ENCODE assay signal across 25 cellular contexts in genomic region chr12:110861729-110862128, GRCh38. TPM values are rescaled to one million over a fixed set of nuclear protein-coding genes. Genes with fewer than 3 reads are reported as not detected.
DNase-seq lines count a peak whose midpoint lies in the region; ATAC-seq, FAIRE-seq and TF ChIP-seq lines count a peak whose summit lies in the region.
"Had no signal": no experiment of that assay in that cellular context is flagged by ENCODE, and none has a peak within 500 bp of the region (broad histone marks: within the 10 kb centered on the region; RNA-seq: fewer than 3 reads in every experiment).

No MANE protein-coding gene starts in this region.

- no peak for FAIRE-seq in A549 (lab: Jason Lieb, UNC)
- FAIRE-seq: pancreas had no signal

- H3K4me1 ChIP-seq in A549 (no peaks in the 10 kb centered on the region), H9 (ENCODE audit: insufficient read depth, low read length) (peaks cover 7% of the 10 kb centered on the region; the same call in 1 of the 2 replicates)
- H3K4me1 ChIP-seq: breast epithelium, pancreas had no signal

- H3K27ac ChIP-seq in A549, result no peak overlapping the region
- H3K27ac ChIP-seq in H9 (ENCODE audit: insufficient read length, low read depth, low read length), result no peak overlapping the region
- H3K27ac ChIP-seq in SU-DHL-6 (ENCODE audit: low read depth, low read length), result no peak overlapping the region
- H3K27ac ChIP-seq: breast epithelium, coronary artery, pancreas, RWPE1 had no signal

- no peak overlapping the region for H3K4me3 Mint-ChIP-seq in H9
- no peak overlapping the region for H3K4me3 Mint-ChIP-seq in activated CD4-positive, alpha-beta T cell treated with anti-CD3 and anti-CD28 coated beads, Interleukin-2, amount 10 ng/mL, durations not matched to agents 7 days and 5 days
- H3K4me3 Mint-ChIP-seq in natural killer cell treated with Interleukin-12 subunit alpha and Interleukin-12 subunit beta and Interleukin-15 and Interleukin-18, amount 100 ng/mL, for 72 hours, result no peak overlapping the region
- H3K4me3 Mint-ChIP-seq: activated CD8-positive, alpha-beta T cell treated with anti-CD3 and anti-CD28 coated beads, Interleukin-2, amount 10 ng/mL, durations not matched to agents 7 days and 5 days; CD14-positive monocyte; HFFc6; memory B cell; type B pancreatic cell had no signal

- H3K79me1 ChIP-seq in H9 (ENCODE audit: insufficient read depth, low read depth, low read length, poor library complexity, severe bottlenecking), result no peaks in the 10 kb centered on the region

- H3K56ac ChIP-seq in H9 (ENCODE audit: insufficient read length, low read depth, low read length), result no peak overlapping the region

- TF ChIP-seq CTCF in A549 (IDR thresholded peaks at IDR 0.05) (peak; percentile 35), H9 (conservative IDR thresholded peaks at IDR 0.05) (peak; percentile 48; the same call in 2 of the 3 replicates), SU-DHL-6 (IDR thresholded peaks at IDR 0.05; ENCODE audit: insufficient read depth, low read length, poor library complexity, severe bottlenecking) (peak; percentile 46)

- no peak overlapping the region for H4K8ac ChIP-seq in H9 (replicated peaks; ENCODE audit: insufficient read length, low read depth, low read length)

- H2BK5ac ChIP-seq in H9 (ENCODE audit: insufficient read length, low read length), result no peak overlapping the region

- CTCF ChIA-PET in A549 (lab: Yijun Ruan, JAX), result interaction anchor here (0.6 to 2.4 kb wide), 6 partner anchors 15 to 920 kb away, joined by 3 to 11 read pairs (median 3); partner anchors contain the start of gene CCDC63
- CTCF ChIA-PET in activated CD4-positive, alpha-beta T cell treated with anti-CD3 and anti-CD28 coated beads, Interleukin-2, amount 10 ng/mL, durations not matched to agents 7 days and 5 days (lab: Charles Lee), result interaction anchor here (0.7 kb wide), 1 partner anchor 1524 kb away, joined by 3 read pairs; no protein-coding TSS in a partner anchor

- H3K23me2 ChIP-seq in H9 (ENCODE audit: insufficient read length, low read depth, low read length, poor library complexity, severe bottlenecking), result no peaks in the 10 kb centered on the region

- 37% methylated on average over 7 of the region's 7 CpGs for WGBS in A549 (ENCODE audit: missing lambda C conversion rate)
- no CpG with 5 or more reads among the region's 7 CpGs for WGBS in H9 (ENCODE audit: extremely low coverage, insufficient read length, low lambda C conversion rate)

- no peak overlapping the region for H2BK12ac ChIP-seq in H9 (ENCODE audit: insufficient read length, low read depth, low read length)

- H3K27me3 Mint-ChIP-seq in H9 (ENCODE audit: low read depth), result peaks cover 3% of the 10 kb centered on the region
- no peaks in the 10 kb centered on the region for H3K27me3 Mint-ChIP-seq in activated CD4-positive, alpha-beta T cell treated with anti-CD3 and anti-CD28 coated beads, Interleukin-2, amount 10 ng/mL, durations not matched to agents 7 days and 5 days
- H3K27me3 Mint-ChIP-seq in natural killer cell treated with Interleukin-12 subunit alpha and Interleukin-12 subunit beta and Interleukin-15 and Interleukin-18, amount 100 ng/mL, for 72 hours, result no peaks in the 10 kb centered on the region
- H3K27me3 Mint-ChIP-seq: memory B cell, type B pancreatic cell had no signal

- H2BK20ac ChIP-seq in H9 (ENCODE audit: low read depth, low read length, poor library complexity, severe bottlenecking), result no peak overlapping the region

- no peak overlapping the region for H2BK15ac ChIP-seq in H9 (ENCODE audit: low read depth, low read length)

- peak overlapping the region in 2 of 3 experiments; percentile 66 to 99; a peak in 5 of 7 replicates for H3K27ac Mint-ChIP-seq in H9
- no peak overlapping the region for H3K27ac Mint-ChIP-seq in activated CD4-positive, alpha-beta T cell treated with anti-CD3 and anti-CD28 coated beads, Interleukin-2, amount 10 ng/mL, durations not matched to agents 7 days and 5 days
- H3K27ac Mint-ChIP-seq in natural killer cell treated with Interleukin-12 subunit alpha and Interleukin-12 subunit beta and Interleukin-15 and Interleukin-18, amount 100 ng/mL, for 72 hours, result no peak overlapping the region
- H3K27ac Mint-ChIP-seq: activated CD8-positive, alpha-beta T cell treated with anti-CD3 and anti-CD28 coated beads, Interleukin-2, amount 10 ng/mL, durations not matched to agents 7 days and 5 days; HFFc6; memory B cell; type B pancreatic cell had no signal

- no peak for TF ChIP-seq EP300 in A549 (IDR thresholded peaks at IDR 0.05)

- no peaks in the 10 kb centered on the region; a peak in 1 of 5 replicates for H3K9me3 Mint-ChIP-seq in H9
- no peaks in the 10 kb centered on the region for H3K9me3 Mint-ChIP-seq in activated CD4-positive, alpha-beta T cell treated with anti-CD3 and anti-CD28 coated beads, Interleukin-2, amount 10 ng/mL, durations not matched to agents 7 days and 5 days
- no peaks in the 10 kb centered on the region for H3K9me3 Mint-ChIP-seq in natural killer cell treated with Interleukin-12 subunit alpha and Interleukin-12 subunit beta and Interleukin-15 and Interleukin-18, amount 100 ng/mL, for 72 hours
- H3K9me3 Mint-ChIP-seq: HFFc6, memory B cell, type B pancreatic cell had no signal

- H4K5ac ChIP-seq in H9 (ENCODE audit: insufficient read length, low read depth, low read length), result no peak overlapping the region

- POLR2A ChIA-PET in A549 (lab: Yijun Ruan, JAX), result no interaction called here
- POLR2A ChIA-PET in activated CD4-positive, alpha-beta T cell treated with anti-CD3 and anti-CD28 coated beads, Interleukin-2, amount 10 ng/mL, durations not matched to agents 7 days and 5 days (lab: Charles Lee), result no interaction called here

- H4K91ac ChIP-seq in H9 (ENCODE audit: insufficient read length, low read depth, low read length), result no peak overlapping the region

- TF ChIP-seq POLR2A in A549 (IDR thresholded peaks at IDR 0.05; ENCODE audit: low read length), result no peak

- H3K4ac ChIP-seq in H9 (ENCODE audit: low read depth, low read length), result no peak overlapping the region

- H3K9me2 ChIP-seq in SU-DHL-6 (replicated peaks; ENCODE audit: insufficient read depth, low read length), result no peaks in the 10 kb centered on the region

- peaks cover 44 to 59% of the 10 kb centered on the region in 2 experiments for H3K4me1 Mint-ChIP-seq in H9
- peaks cover 11% of the 10 kb centered on the region for H3K4me1 Mint-ChIP-seq in activated CD4-positive, alpha-beta T cell treated with anti-CD3 and anti-CD28 coated beads, Interleukin-2, amount 10 ng/mL, durations not matched to agents 7 days and 5 days
- peaks cover 0 to 7% of the 10 kb centered on the region in 2 donors for H3K4me1 Mint-ChIP-seq in natural killer cell treated with Interleukin-12 subunit alpha and Interleukin-12 subunit beta and Interleukin-15 and Interleukin-18, amount 100 ng/mL, for 72 hours (ENCODE audit: low read depth in 2 of 2)

- H3K9me3 ChIP-seq in A549, result no peaks in the 10 kb centered on the region
- H3K9me3 ChIP-seq in H9 (ENCODE audit: control insufficient read depth, low read depth, low read length), result no peaks in the 10 kb centered on the region
- H3K9me3 ChIP-seq in SU-DHL-6 (ENCODE audit: insufficient read depth, low read length), result no peaks in the 10 kb centered on the region
- H3K9me3 ChIP-seq: breast epithelium, pancreas had no signal

- H2BK120ac ChIP-seq in H9 (ENCODE audit: low read depth, low read length, poor library complexity, severe bottlenecking), result no peak overlapping the region

- no peak overlapping the region for H3T11ph ChIP-seq in H9 (ENCODE audit: low read length)

- H3K79me2 ChIP-seq in H9 (ENCODE audit: insufficient read depth, low read length) (no peaks in the 10 kb centered on the region), SU-DHL-6 (ENCODE audit: insufficient read depth, low read length) (no peaks in the 10 kb centered on the region)

- peak in 1 of 2 experiments; percentile 66; a peak in 3 of 6 replicates for ATAC-seq in A549
- no peak for ATAC-seq in natural killer cell treated with Interleukin-12 subunit alpha and Interleukin-12 subunit beta and Interleukin-15 and Interleukin-18, amount 100 ng/mL, for 72 hours
- ATAC-seq: activated CD8-positive, alpha-beta T cell treated with anti-CD3 and anti-CD28 coated beads, Interleukin-2, amount 10 ng/mL, durations not matched to agents 7 days and 5 days; pancreas; sciatic nerve had no signal

- H3K14ac ChIP-seq in H9 (ENCODE audit: insufficient read depth, low read length), result no peak overlapping the region

- H3K23ac ChIP-seq in H9 (ENCODE audit: insufficient read length, low read depth, low read length), result no peak overlapping the region

- no peaks in the 10 kb centered on the region for H3K36me3 ChIP-seq in SU-DHL-6 (ENCODE audit: low read length)
- H3K36me3 ChIP-seq: breast epithelium, pancreas had no signal

- no peak overlapping the region for H2AK5ac ChIP-seq in H9 (ENCODE audit: insufficient read length, low read length)

- DNase-seq in A549 (ENCODE audit: low read depth in 1 of 2, low spot score in 1 of 2) (no peak), H9 (peak; percentile 61), iPS-NIHi11 (ENCODE audit: low spot score) (peak; percentile 58), kidney glomerular epithelial cell (lab: John Stamatoyannopoulos, UW) (no peak), NCI-H2227 treated with DMSO at 0.1 percent for 48 hours (lab: John Stamatoyannopoulos, UW) (no peak)
- no peak for DNase-seq in activated CD4-positive, alpha-beta T cell treated with anti-CD3 and anti-CD28 coated beads, Interleukin-2, amount 10 ng/mL, durations not matched to agents 7 days and 5 days
- DNase-seq in natural killer cell treated with Interleukin-12 subunit alpha and Interleukin-12 subunit beta and Interleukin-15 and Interleukin-18, amount 100 ng/mL, for 72 hours (ENCODE audit: low spot score), result no peak
- DNase-seq: activated CD8-positive, alpha-beta T cell treated with anti-CD3 and anti-CD28 coated beads, Interleukin-2, amount 10 ng/mL, durations not matched to agents 7 days and 5 days; activated naive CD4-positive, alpha-beta T cell treated with Interleukin-2 at 50 U/mL for 16 hours; HFFc6; NCI-H1105; NCI-H510A; NK-92 treated with Interleukin-12 subunit alpha and Interleukin-12 subunit beta, amount 100 ng/mL, for 24 hours; pancreas had no signal

- H3K36me3 Mint-ChIP-seq in H9 (ENCODE audit: insufficient read depth in 1 of 3, low read depth in 3 of 3), result no peaks in the 10 kb centered on the region; a peak in 1 of 7 replicates
- no peaks in the 10 kb centered on the region for H3K36me3 Mint-ChIP-seq in activated CD4-positive, alpha-beta T cell treated with anti-CD3 and anti-CD28 coated beads, Interleukin-2, amount 10 ng/mL, durations not matched to agents 7 days and 5 days (ENCODE audit: low read depth)
- no peaks in the 10 kb centered on the region for H3K36me3 Mint-ChIP-seq in natural killer cell treated with Interleukin-12 subunit alpha and Interleukin-12 subunit beta and Interleukin-15 and Interleukin-18, amount 100 ng/mL, for 72 hours
- H3K36me3 Mint-ChIP-seq: CD14-positive monocyte, memory B cell, type B pancreatic cell had no signal

- H3K4me2 ChIP-seq in A549 (no peak overlapping the region), H9 (ENCODE audit: insufficient read depth, insufficient read length, low read length) (no peak overlapping the region), SU-DHL-6 (ENCODE audit: low read depth, low read length, poor library complexity, severe bottlenecking) (no peak overlapping the region)

- H3K18ac ChIP-seq in H9 (ENCODE audit: insufficient read length, low read depth, low read length), result no peak overlapping the region

- H2AFZ ChIP-seq in H9 (ENCODE audit: low read length) (no peak overlapping the region), SU-DHL-6 (ENCODE audit: low read depth, low read length, severe bottlenecking) (no peak overlapping the region)

- H3K9ac ChIP-seq in H9 (ENCODE audit: extremely low read depth, insufficient read length, low read length) (no peak overlapping the region), SU-DHL-6 (ENCODE audit: low read length) (no peak overlapping the region)

- H3F3A ChIP-seq in SU-DHL-6 (ENCODE audit: insufficient read depth), result no peaks in the 10 kb centered on the region

- H3K27me3 ChIP-seq in H9 (ENCODE audit: insufficient read depth, low read length), result no peaks in the 10 kb centered on the region
- H3K27me3 ChIP-seq in SU-DHL-6 (ENCODE audit: low read length), result no peaks in the 10 kb centered on the region
- H3K27me3 ChIP-seq: breast epithelium, pancreas had no signal

- no peaks in the 10 kb centered on the region for H4K20me1 ChIP-seq in H9 (ENCODE audit: control insufficient read depth, insufficient read depth, insufficient read length)
- H4K20me1 ChIP-seq in SU-DHL-6 (ENCODE audit: low read depth, low read length), result no peaks in the 10 kb centered on the region

- no peak overlapping the region for H3K4me3 ChIP-seq in A549
- H3K4me3 ChIP-seq in SU-DHL-6 (ENCODE audit: insufficient read depth, low read length, poor library complexity, severe bottlenecking), result no peak overlapping the region
- H3K4me3 ChIP-seq: breast epithelium, coronary artery, pancreas had no signal

- TF ChIP-seq RAD21 in A549 (conservative IDR thresholded peaks at IDR 0.05 in 1 of 2, IDR thresholded peaks at IDR 0.05 in 1 of 2), result no peak

RNA-seq across cellular contexts. Expression of gene CCDC63, which starts 14.9 kb away (rescaled TPM):
- polyA plus RNA-seq in A549 (2011; rRNA removed) (0.04 and 0.05 TPM in 2 replicates), A549 (2017; fragmentation: RNase III; extraction: RNeasy Plus Mini Kit Qiagen cat#74134 plus additional on column Dnase treatment) (not detected in 3 replicates)
- 0.03 and 0.04 TPM in 2 replicates for polyA plus RNA-seq in A549 (2012; cell fraction: cytosol; rRNA removed)
- polyA plus RNA-seq in A549 (2012; cell fraction: nucleus; rRNA removed), result not detected in 2 replicates
- polyA minus RNA-seq in A549 (2011; rRNA and poly(A)+ RNA removed), result not detected in 2 replicates
- total RNA-seq in H9 (2021), result 0.77 and 1.3 TPM in 2 replicates
- not detected for total RNA-seq in activated CD4-positive, alpha-beta T cell treated with anti-CD3 and anti-CD28 coated beads, Interleukin-2, amount 10 ng/mL, durations not matched to agents 7 days and 5 days
- not detected for total RNA-seq in natural killer cell treated with Interleukin-12 subunit alpha and Interleukin-12 subunit beta and Interleukin-15 and Interleukin-18, amount 100 ng/mL, for 72 hours
- total RNA-seq: activated CD8-positive, alpha-beta T cell treated with anti-CD3 and anti-CD28 coated beads, Interleukin-2, amount 10 ng/mL, durations not matched to agents 7 days and 5 days; breast epithelium; fibroblast of lung; HFFc6; pancreas; sciatic nerve; T-helper 2 cell treated with Interferon-gamma antibody and Interleukin-4, amounts not matched to agents 100 ng/mL and 5 ng/mL, for 36 hours had no signal
- polyA plus RNA-seq: AG04450, fibroblast of lung, pancreas had no signal

RNA-seq across cellular contexts. Expression of gene MYL2, which starts 58.6 kb away (rescaled TPM):
- polyA plus RNA-seq in A549 (2011; rRNA removed) (0.13 TPM in 1 of 2 replicates, not detected in the other), A549 (2017; fragmentation: RNase III; extraction: RNeasy Plus Mini Kit Qiagen cat#74134 plus additional on column Dnase treatment) (not detected in 3 replicates)
- polyA plus RNA-seq in A549 (2012; cell fraction: cytosol; rRNA removed), result not detected in 2 replicates
- polyA plus RNA-seq in A549 (2012; cell fraction: nucleus; rRNA removed), result 0.12 TPM in 1 of 2 replicates, not detected in the other
- polyA minus RNA-seq in A549 (2011; rRNA and poly(A)+ RNA removed), result not detected in 2 replicates
- not detected in 2 replicates for total RNA-seq in H9 (2021)
- total RNA-seq in activated CD4-positive, alpha-beta T cell treated with anti-CD3 and anti-CD28 coated beads, Interleukin-2, amount 10 ng/mL, durations not matched to agents 7 days and 5 days, result not detected
- total RNA-seq in natural killer cell treated with Interleukin-12 subunit alpha and Interleukin-12 subunit beta and Interleukin-15 and Interleukin-18, amount 100 ng/mL, for 72 hours, result not detected
- total RNA-seq: activated CD8-positive, alpha-beta T cell treated with anti-CD3 and anti-CD28 coated beads, Interleukin-2, amount 10 ng/mL, durations not matched to agents 7 days and 5 days; breast epithelium; fibroblast of lung; HFFc6; sciatic nerve; T-helper 2 cell treated with Interferon-gamma antibody and Interleukin-4, amounts not matched to agents 100 ng/mL and 5 ng/mL, for 36 hours had no signal
- polyA plus RNA-seq: AG04450, CD14-positive monocyte, fibroblast of lung had no signal

Comparison
In these comparisons a context has a peak if more than half of its experiments do, and no peak if none do; other contexts are left out.
1. DNase-seq: peak in H9 (single experiment) and iPS-NIHi11 (single experiment); none in A549 (0 of 2), activated CD4-positive, alpha-beta T cell treated with anti-CD3 and anti-CD28 coated beads, Interleukin-2, amount 10 ng/mL, durations not matched to agents 7 days and 5 days (single experiment), kidney glomerular epithelial cell (single experiment), NCI-H2227 treated with DMSO at 0.1 percent for 48 hours (single experiment) and natural killer cell treated with Interleukin-12 subunit alpha and Interleukin-12 subunit beta and Interleukin-15 and Interleukin-18, amount 100 ng/mL, for 72 hours (single experiment).
2. H3K27ac Mint-ChIP-seq: peak in H9 (2 of 3); none in activated CD4-positive, alpha-beta T cell treated with anti-CD3 and anti-CD28 coated beads, Interleukin-2, amount 10 ng/mL, durations not matched to agents 7 days and 5 days (single experiment) and natural killer cell treated with Interleukin-12 subunit alpha and Interleukin-12 subunit beta and Interleukin-15 and Interleukin-18, amount 100 ng/mL, for 72 hours (0 of 2).
3. Peak in every context shown above with its lines, with median percentiles within 50 percentile points of each other: CTCF ChIP-seq.